ENCODE assay signal across 2 cellular contexts in genomic region chr11:89787506-89788063, GRCh38.
A peak's percentile ranks its signal among the peaks of the same experiment; 100 is the strongest.
TF ChIP-seq lines count a peak whose summit lies in the region.

No MANE protein-coding gene starts in this region.

TF ChIP-seq in GM23338, 12 proteins besides CTCF, POLR2A, EP300 and RAD21:
- TF ChIP-seq, protein P1, sequence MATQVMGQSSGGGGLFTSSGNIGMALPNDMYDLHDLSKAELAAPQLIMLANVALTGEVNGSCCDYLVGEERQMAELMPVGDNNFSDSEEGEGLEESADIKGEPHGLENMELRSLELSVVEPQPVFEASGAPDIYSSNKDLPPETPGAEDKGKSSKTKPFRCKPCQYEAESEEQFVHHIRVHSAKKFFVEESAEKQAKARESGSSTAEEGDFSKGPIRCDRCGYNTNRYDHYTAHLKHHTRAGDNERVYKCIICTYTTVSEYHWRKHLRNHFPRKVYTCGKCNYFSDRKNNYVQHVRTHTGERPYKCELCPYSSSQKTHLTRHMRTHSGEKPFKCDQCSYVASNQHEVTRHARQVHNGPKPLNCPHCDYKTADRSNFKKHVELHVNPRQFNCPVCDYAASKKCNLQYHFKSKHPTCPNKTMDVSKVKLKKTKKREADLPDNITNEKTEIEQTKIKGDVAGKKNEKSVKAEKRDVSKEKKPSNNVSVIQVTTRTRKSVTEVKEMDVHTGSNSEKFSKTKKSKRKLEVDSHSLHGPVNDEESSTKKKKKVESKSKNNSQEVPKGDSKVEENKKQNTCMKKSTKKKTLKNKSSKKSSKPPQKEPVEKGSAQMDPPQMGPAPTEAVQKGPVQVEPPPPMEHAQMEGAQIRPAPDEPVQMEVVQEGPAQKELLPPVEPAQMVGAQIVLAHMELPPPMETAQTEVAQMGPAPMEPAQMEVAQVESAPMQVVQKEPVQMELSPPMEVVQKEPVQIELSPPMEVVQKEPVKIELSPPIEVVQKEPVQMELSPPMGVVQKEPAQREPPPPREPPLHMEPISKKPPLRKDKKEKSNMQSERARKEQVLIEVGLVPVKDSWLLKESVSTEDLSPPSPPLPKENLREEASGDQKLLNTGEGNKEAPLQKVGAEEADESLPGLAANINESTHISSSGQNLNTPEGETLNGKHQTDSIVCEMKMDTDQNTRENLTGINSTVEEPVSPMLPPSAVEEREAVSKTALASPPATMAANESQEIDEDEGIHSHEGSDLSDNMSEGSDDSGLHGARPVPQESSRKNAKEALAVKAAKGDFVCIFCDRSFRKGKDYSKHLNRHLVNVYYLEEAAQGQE (IDR thresholded peaks at IDR 0.05; ENCODE audit: unreplicated experiment), result peak; percentile 64

TF ChIP-seq in SK-N-SH, 30 proteins besides CTCF, POLR2A, EP300 and RAD21:
- TF ChIP-seq, protein P1 (IDR thresholded peaks at IDR 0.05; ENCODE audit: low read depth, low read length), result peak; percentile 53; the same call in 1 of the 2 replicates
